ENCODE assay signal across 1 cellular context in genomic region chr10:45375101-45375500, GRCh38.
TF ChIP-seq lines count a peak whose summit lies in the region.

No MANE protein-coding gene starts in this region.

TF ChIP-seq in GM12878, 131 proteins besides CTCF, POLR2A, EP300 and RAD21:
- TF ChIP-seq NBN (IDR thresholded peaks at IDR 0.05) = no peak
- no peak for TF ChIP-seq ZNF24 (IDR thresholded peaks at IDR 0.05)
- no peak for TF ChIP-seq TCF12 (IDR thresholded peaks at IDR 0.05; ENCODE audit: low read depth, low read length)
- no peak for TF ChIP-seq RUNX3 (IDR thresholded peaks at IDR 0.05; ENCODE audit: low read length)
- TF ChIP-seq SIX5 (IDR thresholded peaks at IDR 0.05; ENCODE audit: low read depth, low read length, severe bottlenecking) = no peak
- TF ChIP-seq JUND (IDR thresholded peaks at IDR 0.05; ENCODE audit: low read depth, low read length) = no peak
- TF ChIP-seq STAT3 (IDR thresholded peaks at IDR 0.05; ENCODE audit: low read depth, low read length) = no peak
- no peak for TF ChIP-seq HDAC6 (IDR thresholded peaks at IDR 0.05; ENCODE audit: unreplicated experiment)
- TF ChIP-seq NFXL1 (IDR thresholded peaks at IDR 0.05; ENCODE audit: borderline replicate concordance) = no peak
